19 cellular contexts compared by ENCODE assay signal in genomic region chr2:160014227-160014626, GRCh38. TPM values are rescaled to one million over a fixed set of nuclear protein-coding genes. Genes with fewer than 3 reads are reported as not detected.
"Had no signal": no experiment of that assay in that cellular context is flagged by ENCODE, and none has a peak within 500 bp of the region (broad histone marks: within the 10 kb centered on the region; RNA-seq: fewer than 3 reads in every experiment).

No MANE protein-coding gene starts in this region.

- H3K27ac ChIP-seq: tibial nerve, vagina had no signal

- H3K4me1 Mint-ChIP-seq: activated B cell treated with CpG ODN at 0.5 μM for 24 hours had no signal

- H3K9me3 ChIP-seq: vagina had no signal

- H3K9me3 Mint-ChIP-seq: activated CD4-positive, alpha-beta memory T cell treated with anti-CD3 and anti-CD28 coated beads for 36 hours; activated T-helper 1 cell treated with anti-CD3 and anti-CD28 coated beads, Interleukin-12 subunit alpha, Interleukin-12 subunit beta, Interleukin-2, Interleukin-4 antibody, amounts not matched to agents 30 ng/mL and 10 ng/mL and 1 ng/mL, durations not matched to agents 14 hours and 24 hours and 36 hours; nephron progenitor cell had no signal

- DNase-seq: activated B cell treated with CpG ODN at 0.5 μM for 24 hours; activated CD4-positive, alpha-beta memory T cell treated with anti-CD3 and anti-CD28 coated beads for 36 hours; activated CD4-positive, alpha-beta T cell treated with anti-CD3 and anti-CD28 coated beads for 4 hours; activated gamma-delta T cell treated with Interleukin-2 at 50 U/mL for 16 hours; activated T-cell treated with anti-CD3 and anti-CD28 coated beads for 4 hours; amniotic stem cell; erythroblast; left ventricle myocardium superior; nephron progenitor cell; retina; stimulated activated CD4-positive, alpha-beta T cell treated with anti-CD3 and anti-CD28 coated beads, Interleukin-12 subunit alpha, Interleukin-12 subunit beta, amount 100 ng/mL, for 4 hours; stimulated activated CD4-positive, alpha-beta T cell treated with anti-CD3 and anti-CD28 coated beads, Interleukin-2, amount 100 ng/mL, for 24 hours; stimulated activated naive CD4-positive, alpha-beta T cell treated with Interleukin-2 at 50 U/mL for 16 hours had no signal

- H3K4me3 Mint-ChIP-seq: activated B cell treated with CpG ODN at 0.5 μM for 24 hours; activated CD4-positive, alpha-beta memory T cell treated with anti-CD3 and anti-CD28 coated beads for 36 hours; activated naive CD8-positive, alpha-beta T cell; activated T-helper 1 cell treated with anti-CD3 and anti-CD28 coated beads, Interleukin-12 subunit alpha, Interleukin-12 subunit beta, Interleukin-2, Interleukin-4 antibody, amounts not matched to agents 30 ng/mL and 10 ng/mL and 1 ng/mL, durations not matched to agents 14 hours and 24 hours and 36 hours; nephron progenitor cell had no signal

- FAIRE-seq: colon, endometrium had no signal

- H3K4me3 ChIP-seq: tibial nerve, vagina had no signal

- H3K4me1 ChIP-seq: tibial nerve, vagina had no signal

- H3K36me3 Mint-ChIP-seq: activated CD4-positive, alpha-beta memory T cell treated with anti-CD3 and anti-CD28 coated beads for 36 hours; activated naive CD8-positive, alpha-beta T cell had no signal

- ATAC-seq: left ventricle myocardium superior had no signal

- H3K27me3 ChIP-seq: tibial nerve, vagina had no signal

- H3K27ac Mint-ChIP-seq: activated B cell treated with CpG ODN at 0.5 μM for 24 hours; activated CD4-positive, alpha-beta memory T cell treated with anti-CD3 and anti-CD28 coated beads for 36 hours; activated naive CD8-positive, alpha-beta T cell; activated T-helper 1 cell treated with anti-CD3 and anti-CD28 coated beads, Interleukin-12 subunit alpha, Interleukin-12 subunit beta, Interleukin-2, Interleukin-4 antibody, amounts not matched to agents 30 ng/mL and 10 ng/mL and 1 ng/mL, durations not matched to agents 14 hours and 24 hours and 36 hours; nephron progenitor cell had no signal

RNA-seq across cellular contexts. Expression of gene PLA2R1, which starts 48.2 kb away (rescaled TPM):
- total RNA-seq: activated B cell treated with CpG ODN at 0.5 μM for 24 hours; activated CD4-positive, alpha-beta memory T cell treated with anti-CD3 and anti-CD28 coated beads for 36 hours; activated T-helper 1 cell treated with anti-CD3 and anti-CD28 coated beads, Interleukin-12 subunit alpha, Interleukin-12 subunit beta, Interleukin-2, Interleukin-4 antibody, amounts not matched to agents 30 ng/mL and 10 ng/mL and 1 ng/mL, durations not matched to agents 14 hours and 24 hours and 36 hours had no signal
